ENCODE assay signal across 27 cellular contexts in genomic region chr2:97654324-97654723, GRCh38. TPM values are rescaled to one million over a fixed set of nuclear protein-coding genes. Genes with fewer than 3 reads are reported as not detected.
DNase-seq lines count a peak whose midpoint lies in the region; ATAC-seq and TF ChIP-seq lines count a peak whose summit lies in the region.
"Had no signal": no experiment of that assay in that cellular context is flagged by ENCODE, and none has a peak within 500 bp of the region (broad histone marks: within the 10 kb centered on the region; RNA-seq: fewer than 3 reads in every experiment).

No MANE protein-coding gene starts in this region.

- H3K27me3 Mint-ChIP-seq in CD4-positive, CD25-positive, alpha-beta regulatory T cell, result no peaks in the 10 kb centered on the region
- no peaks in the 10 kb centered on the region for H3K27me3 Mint-ChIP-seq in CD8-positive, alpha-beta T cell (ENCODE audit: low read depth)
- no peaks in the 10 kb centered on the region for H3K27me3 Mint-ChIP-seq in activated naive CD8-positive, alpha-beta T cell treated with anti-CD3 and anti-CD28 coated beads, Interleukin-2, amount 10 ng/mL, durations not matched to agents 7 days and 5 days
- H3K27me3 Mint-ChIP-seq in naive B cell, result no peaks in the 10 kb centered on the region
- H3K27me3 Mint-ChIP-seq: CD8-positive, alpha-beta memory T cell; memory B cell had no signal

- POLR2A ChIA-PET in CD8-positive, alpha-beta T cell (lab: Charles Lee), result interaction anchor here (10.7 kb wide), 1 partner anchor 8 kb away, joined by 153 read pairs; the partner anchor contains the start of gene ACTR1B
- POLR2A ChIA-PET in activated naive CD8-positive, alpha-beta T cell treated with anti-CD3 and anti-CD28 coated beads, Interleukin-2, amount 10 ng/mL, durations not matched to agents 7 days and 5 days (lab: Charles Lee), result interaction anchor here (1.0 to 10.0 kb wide), 2 partner anchors 8 to 9 kb away, joined by 3 to 184 read pairs; partner anchors contain the start of genes ACTR1B and COX5B

- no peak for DNase-seq in CD4-positive, CD25-positive, alpha-beta regulatory T cell
- no peak for DNase-seq in CD8-positive, alpha-beta T cell
- DNase-seq in activated naive CD8-positive, alpha-beta T cell treated with anti-CD3 and anti-CD28 coated beads, Interleukin-2, amount 10 ng/mL, durations not matched to agents 7 days and 5 days, result no peak
- DNase-seq in naive B cell, result no peak
- DNase-seq in G401 (ENCODE audit: low spot score), result no peak
- DNase-seq in NCI-H2171 treated with DMSO at 0.1 percent for 48 hours (lab: John Stamatoyannopoulos, UW), result no peak
- DNase-seq: activated CD8-positive, alpha-beta memory T cell treated with anti-CD3 and anti-CD28 coated beads, Interleukin-2, amount 50 U/mL, for 48 hours; caudate nucleus; CD8-positive, alpha-beta memory T cell; DMS153; GOT3; head of caudate nucleus; KG1; left colon; MM.1S; NCI-H1417; NCI-H2081 treated with DMSO at 0.1 percent for 48 hours; NCI-H524; psoas muscle; SIG-M5; stimulated activated CD4-positive, alpha-beta T cell treated with anti-CD3 and anti-CD28 coated beads, Interleukin-15, amount 100 ng/mL, for 24 hours; upper lobe of left lung had no signal

- no peaks in the 10 kb centered on the region for H3K4me1 ChIP-seq in CD4-positive, CD25-positive, alpha-beta regulatory T cell (ENCODE audit: control insufficient read depth, insufficient read depth, low read length, poor library complexity, severe bottlenecking)
- H3K4me1 ChIP-seq in CD8-positive, alpha-beta T cell (ENCODE audit: insufficient read depth, low read length), result no peaks in the 10 kb centered on the region
- H3K4me1 ChIP-seq: ascending aorta, psoas muscle, upper lobe of left lung had no signal

- CTCF ChIA-PET in CD8-positive, alpha-beta T cell (lab: Charles Lee), result interaction anchor here (1.3 kb wide), 2 partner anchors 42 to 46 kb away, joined by 3 read pairs; no protein-coding TSS in a partner anchor

- H3K4me1 Mint-ChIP-seq in CD4-positive, CD25-positive, alpha-beta regulatory T cell, result peaks cover 4 to 13% (median 10%) of the 10 kb centered on the region in 4 donors
- no peaks in the 10 kb centered on the region for H3K4me1 Mint-ChIP-seq in CD8-positive, alpha-beta T cell (ENCODE audit: low read depth)
- peaks cover 2% of the 10 kb centered on the region for H3K4me1 Mint-ChIP-seq in activated naive CD8-positive, alpha-beta T cell treated with anti-CD3 and anti-CD28 coated beads, Interleukin-2, amount 10 ng/mL, durations not matched to agents 7 days and 5 days
- H3K4me1 Mint-ChIP-seq in naive B cell, result peaks cover 1 to 5% (median 4%) of the 10 kb centered on the region in 3 donors
- H3K4me1 Mint-ChIP-seq: memory B cell had no signal

- H3K9me3 ChIP-seq in CD4-positive, CD25-positive, alpha-beta regulatory T cell (ENCODE audit: control insufficient read depth in 2 of 2, low read length in 2 of 2), result no peaks in the 10 kb centered on the region
- H3K9me3 ChIP-seq in CD8-positive, alpha-beta T cell (ENCODE audit: low read length), result no peaks in the 10 kb centered on the region
- H3K9me3 ChIP-seq: psoas muscle, upper lobe of left lung had no signal

- no peak overlapping the region for H3K4me3 ChIP-seq in CD4-positive, CD25-positive, alpha-beta regulatory T cell (ENCODE audit: low read depth, low read length)
- no peak overlapping the region for H3K4me3 ChIP-seq in CD8-positive, alpha-beta T cell (ENCODE audit: low read depth, low read length)
- H3K4me3 ChIP-seq: ascending aorta, psoas muscle, upper lobe of left lung had no signal

- intact Hi-C loops in CD8-positive, alpha-beta T cell (cut with DNase I, micrococcal nuclease), result no loop called here

- peaks cover 0 to 4% (median 0%) of the 10 kb centered on the region in 7 donors for H3K9me3 Mint-ChIP-seq in CD4-positive, CD25-positive, alpha-beta regulatory T cell
- H3K9me3 Mint-ChIP-seq in CD8-positive, alpha-beta T cell, result no peaks in the 10 kb centered on the region
- H3K9me3 Mint-ChIP-seq in activated naive CD8-positive, alpha-beta T cell treated with anti-CD3 and anti-CD28 coated beads, Interleukin-2, amount 10 ng/mL, durations not matched to agents 7 days and 5 days, result no peaks in the 10 kb centered on the region
- no peaks in the 10 kb centered on the region for H3K9me3 Mint-ChIP-seq in naive B cell
- H3K9me3 Mint-ChIP-seq: CD8-positive, alpha-beta memory T cell; memory B cell had no signal

- H3K27me3 ChIP-seq in CD4-positive, CD25-positive, alpha-beta regulatory T cell (ENCODE audit: control insufficient read depth, insufficient read depth, low read length), result no peaks in the 10 kb centered on the region
- H3K27me3 ChIP-seq in CD8-positive, alpha-beta T cell (ENCODE audit: insufficient read depth, low read length), result no peaks in the 10 kb centered on the region
- H3K27me3 ChIP-seq: ascending aorta, upper lobe of left lung had no signal

- no peak overlapping the region for H3K27ac ChIP-seq in CD4-positive, CD25-positive, alpha-beta regulatory T cell (ENCODE audit: insufficient read depth, low read length, poor library complexity, severe bottlenecking)
- H3K27ac ChIP-seq in CD8-positive, alpha-beta T cell (ENCODE audit: low read depth, low read length), result no peak overlapping the region
- H3K27ac ChIP-seq: ascending aorta, psoas muscle, upper lobe of left lung had no signal

- H3K27ac Mint-ChIP-seq in CD4-positive, CD25-positive, alpha-beta regulatory T cell, result peak overlapping the region in 2 of 3 donors; percentile 47 to 63
- H3K27ac Mint-ChIP-seq in CD8-positive, alpha-beta T cell, result peak overlapping the region; percentile 60
- peak overlapping the region; percentile 3 for H3K27ac Mint-ChIP-seq in activated naive CD8-positive, alpha-beta T cell treated with anti-CD3 and anti-CD28 coated beads, Interleukin-2, amount 10 ng/mL, durations not matched to agents 7 days and 5 days
- H3K27ac Mint-ChIP-seq in naive B cell, result peak overlapping the region in 4 of 6 donors; percentile 12 to 60 (median 38)
- H3K27ac Mint-ChIP-seq: memory B cell had no signal

- TF ChIP-seq CTCF in CD8-positive, alpha-beta T cell (IDR thresholded peaks at IDR 0.05), result no peak

- peaks cover 32% of the 10 kb centered on the region for H3K36me3 Mint-ChIP-seq in CD4-positive, CD25-positive, alpha-beta regulatory T cell
- peaks cover 50% of the 10 kb centered on the region for H3K36me3 Mint-ChIP-seq in CD8-positive, alpha-beta T cell
- peaks cover 20% of the 10 kb centered on the region for H3K36me3 Mint-ChIP-seq in activated naive CD8-positive, alpha-beta T cell treated with anti-CD3 and anti-CD28 coated beads, Interleukin-2, amount 10 ng/mL, durations not matched to agents 7 days and 5 days
- H3K36me3 Mint-ChIP-seq in naive B cell, result peaks cover 5 to 6% of the 10 kb centered on the region in 2 donors

- peaks cover 35% of the 10 kb centered on the region for H3K36me3 ChIP-seq in CD4-positive, CD25-positive, alpha-beta regulatory T cell (ENCODE audit: control insufficient read depth, insufficient read depth, low read length)
- H3K36me3 ChIP-seq in CD8-positive, alpha-beta T cell (ENCODE audit: insufficient read depth, low read length), result peaks cover 29% of the 10 kb centered on the region

- ATAC-seq in CD4-positive, CD25-positive, alpha-beta regulatory T cell (ENCODE audit: low read depth in 2 of 2), result no peak
- ATAC-seq in CD8-positive, alpha-beta T cell, result no peak
- no peak for ATAC-seq in activated naive CD8-positive, alpha-beta T cell treated with anti-CD3 and anti-CD28 coated beads, Interleukin-2, amount 10 ng/mL, durations not matched to agents 7 days and 5 days (ENCODE audit: low read depth)
- ATAC-seq in naive B cell (ENCODE audit: low read depth in 2 of 2) (no peak), GM18907 (IDR thresholded peaks at IDR 0.05; ENCODE audit: unreplicated experiment) (no peak), GM21447 (IDR thresholded peaks at IDR 0.05; ENCODE audit: unreplicated experiment) (no peak)
- ATAC-seq: left colon, Panc1, psoas muscle had no signal

- in situ Hi-C loops in G401 (cut with HindIII; ENCODE audit: low sequenced_read_pairs), result no loop called here

- no peak overlapping the region for H3K4me3 Mint-ChIP-seq in CD4-positive, CD25-positive, alpha-beta regulatory T cell
- H3K4me3 Mint-ChIP-seq in CD8-positive, alpha-beta T cell, result no peak overlapping the region
- H3K4me3 Mint-ChIP-seq in activated naive CD8-positive, alpha-beta T cell treated with anti-CD3 and anti-CD28 coated beads, Interleukin-2, amount 10 ng/mL, durations not matched to agents 7 days and 5 days, result no peak overlapping the region
- no peak overlapping the region for H3K4me3 Mint-ChIP-seq in naive B cell
- H3K4me3 Mint-ChIP-seq: memory B cell had no signal

RNA-seq across cellular contexts. Expression of gene COX5B, which starts 8.5 kb away (rescaled TPM):
- 147 TPM for total RNA-seq in CD4-positive, CD25-positive, alpha-beta regulatory T cell
- 100 to 1,000 TPM; 379 to 538 (median 452) TPM for polyA plus RNA-seq in CD4-positive, CD25-positive, alpha-beta regulatory T cell
- 100 to 1,000 TPM; 115 to 117 TPM for total RNA-seq in CD8-positive, alpha-beta T cell
- 100 to 1,000 TPM; 190 to 192 TPM for total RNA-seq in activated naive CD8-positive, alpha-beta T cell treated with anti-CD3 and anti-CD28 coated beads, Interleukin-2, amount 10 ng/mL, durations not matched to agents 7 days and 5 days
- polyA plus RNA-seq in naive B cell (ENCODE audit: low read depth in 6 of 6), result 100 to 1,000 TPM; 280 to 362 (median 320) TPM
- 441 and 748 TPM in 2 replicates for total RNA-seq in G401 (2014; rRNA removed; shearing (Covaris generic))

RNA-seq across cellular contexts. Expression of gene ACTR1B, which starts 9.5 kb away (rescaled TPM):
- total RNA-seq in CD4-positive, CD25-positive, alpha-beta regulatory T cell, result 86.3 TPM
- polyA plus RNA-seq in CD4-positive, CD25-positive, alpha-beta regulatory T cell, result 10 to 100 TPM; 12.9 to 22.6 (median 21.8) TPM
- total RNA-seq in CD8-positive, alpha-beta T cell, result 10 to 100 TPM; 81.9 to 82.1 TPM
- 10 to 100 TPM; 96.2 to 98.7 TPM for total RNA-seq in activated naive CD8-positive, alpha-beta T cell treated with anti-CD3 and anti-CD28 coated beads, Interleukin-2, amount 10 ng/mL, durations not matched to agents 7 days and 5 days
- 10 to 100 TPM in 4 of 6 donors, 1 to 10 TPM in 2; 8.7 to 13.9 (median 10.8) TPM for polyA plus RNA-seq in naive B cell (ENCODE audit: low read depth in 6 of 6)
- 57.6 and 68.4 TPM in 2 replicates for total RNA-seq in G401 (2014; rRNA removed; shearing (Covaris generic))

RNA-seq across cellular contexts. Expression of gene C2orf92, which starts 15.2 kb away (rescaled TPM):
- total RNA-seq in CD4-positive, CD25-positive, alpha-beta regulatory T cell, result 20.4 TPM
- under 1 TPM in 1 of 4 donors, not detected in 3; 0.61 TPM for polyA plus RNA-seq in CD4-positive, CD25-positive, alpha-beta regulatory T cell
- 1 to 10 TPM; 7.1 to 7.8 TPM for total RNA-seq in CD8-positive, alpha-beta T cell
- 1 to 10 TPM; 6.9 to 8.8 TPM for total RNA-seq in activated naive CD8-positive, alpha-beta T cell treated with anti-CD3 and anti-CD28 coated beads, Interleukin-2, amount 10 ng/mL, durations not matched to agents 7 days and 5 days
- polyA plus RNA-seq in naive B cell (ENCODE audit: low read depth in 6 of 6), result 1 to 10 TPM in 2 of 6 donors, under 1 TPM in 1, not detected in 3; 0.60 to 2.5 (median 1.3) TPM
- 4.8 TPM in 1 of 2 replicates, not detected in the other for total RNA-seq in G401 (2014; rRNA removed; shearing (Covaris generic))
- polyA plus RNA-seq: CD8-positive, alpha-beta memory T cell had no signal

RNA-seq across cellular contexts. Expression of gene ZAP70, which starts 59.1 kb away (rescaled TPM):
- 431 TPM for total RNA-seq in CD4-positive, CD25-positive, alpha-beta regulatory T cell
- 100 to 1,000 TPM; 104 to 144 (median 130) TPM for polyA plus RNA-seq in CD4-positive, CD25-positive, alpha-beta regulatory T cell
- 100 to 1,000 TPM; 487 to 512 TPM for total RNA-seq in CD8-positive, alpha-beta T cell
- 100 to 1,000 TPM; 350 to 367 TPM for total RNA-seq in activated naive CD8-positive, alpha-beta T cell treated with anti-CD3 and anti-CD28 coated beads, Interleukin-2, amount 10 ng/mL, durations not matched to agents 7 days and 5 days
- polyA plus RNA-seq in naive B cell (ENCODE audit: low read depth in 6 of 6), result 1 to 10 TPM; 1.6 to 3.6 (median 2.6) TPM
- not detected in 2 replicates for total RNA-seq in G401 (2014; rRNA removed; shearing (Covaris generic))

Comparison
In these comparisons a context has a peak if more than half of its experiments do, and no peak if none do; other contexts are left out.
1. H3K27ac Mint-ChIP-seq: peak in every context shown above with its lines; median percentile 60 in CD8-positive, alpha-beta T cell; 55 in CD4-positive, CD25-positive, alpha-beta regulatory T cell; 38 in naive B cell; 3 in activated naive CD8-positive, alpha-beta T cell treated with anti-CD3 and anti-CD28 coated beads, Interleukin-2, amount 10 ng/mL, durations not matched to agents 7 days and 5 days.